Comparison of ENCODE assay signal across 17 cellular contexts in genomic region chr6:64547594-64548268, GRCh38.
A peak's percentile ranks its signal among the peaks of the same experiment; 100 is the strongest.
DNase-seq lines count a peak whose midpoint lies in the region; ATAC-seq, FAIRE-seq and TF ChIP-seq lines count a peak whose summit lies in the region.
"Had no signal": no experiment of that assay in that cellular context is flagged by ENCODE, and none has a peak within 500 bp of the region (broad histone marks: within the 10 kb centered on the region; RNA-seq: fewer than 3 reads in every experiment).

No MANE protein-coding gene starts in this region.

- H3K36me3 Mint-ChIP-seq in osteocyte (ENCODE audit: unreplicated experiment): no peaks in the 10 kb centered on the region
- H3K36me3 Mint-ChIP-seq: CD8-positive, alpha-beta T cell had no signal

- ATAC-seq in GM21723 (IDR thresholded peaks at IDR 0.05; ENCODE audit: unreplicated experiment) (no peak), HG03432 (IDR thresholded peaks at IDR 0.05; ENCODE audit: unreplicated experiment) (no peak), GM21367 (IDR thresholded peaks at IDR 0.05; ENCODE audit: unreplicated experiment) (no peak)
- ATAC-seq: CD8-positive, alpha-beta T cell had no signal

- H3K9me3 Mint-ChIP-seq in osteocyte (ENCODE audit: unreplicated experiment): peaks cover 3% of the 10 kb centered on the region

- H3K4me3 ChIP-seq in kidney (ENCODE audit: low read length in 2 of 2): no peak overlapping the region
- H3K4me3 ChIP-seq: BLaER1 had no signal

- H3K27ac Mint-ChIP-seq in osteocyte (ENCODE audit: unreplicated experiment): no peak overlapping the region
- H3K27ac Mint-ChIP-seq: CD8-positive, alpha-beta T cell; H9 had no signal

- intact Hi-C loops in kidney (cut with DNase I): no loop called here

- no peaks in the 10 kb centered on the region for H3K4me1 ChIP-seq in kidney (ENCODE audit: control insufficient read depth in 1 of 2, insufficient read depth in 1 of 2, low read depth in 1 of 2, low read length in 2 of 2)
- H3K4me1 ChIP-seq: BLaER1 had no signal

- no peaks in the 10 kb centered on the region for H3K36me3 ChIP-seq in kidney (ENCODE audit: control insufficient read depth in 1 of 2, insufficient read depth in 2 of 2, low read length in 2 of 2)
- H3K36me3 ChIP-seq: BLaER1 had no signal

- no peaks in the 10 kb centered on the region for H3K9me3 ChIP-seq in kidney (ENCODE audit: control insufficient read depth in 1 of 2, low read length in 2 of 2)

- TF ChIP-seq CTCF in kidney (IDR thresholded peaks at IDR 0.05; ENCODE audit: borderline replicate concordance, extremely low read depth, insufficient read depth) (no peak), osteocyte (IDR thresholded peaks at IDR 0.05) (no peak)

- no peak overlapping the region for H3K27ac ChIP-seq in kidney (ENCODE audit: low read depth in 2 of 2, low read length in 2 of 2)
- H3K27ac ChIP-seq: BLaER1 had no signal

- no peak for FAIRE-seq in kidney (lab: Jason Lieb, UNC)
- FAIRE-seq: H1, HTR-8/SVneo had no signal

- peaks cover 9% of the 10 kb centered on the region for H3K27me3 Mint-ChIP-seq in osteocyte (ENCODE audit: unreplicated experiment)

- no peak overlapping the region for H3K9ac ChIP-seq in kidney (ENCODE audit: low read length in 2 of 2)
- H3K9ac ChIP-seq: BLaER1 had no signal

- H3K4me1 Mint-ChIP-seq in osteocyte (ENCODE audit: unreplicated experiment): no peaks in the 10 kb centered on the region

- DNase-seq in activated gamma-delta T cell (lab: John Stamatoyannopoulos, UW): peak; percentile 12
- no peak for DNase-seq in activated gamma-delta T cell treated with Interleukin-2 at 50 U/mL for 16 hours
- DNase-seq in kidney: peak; percentile 71
- peak; percentile 83 for DNase-seq in osteocyte (ENCODE audit: extremely low spot score, unreplicated experiment)
- DNase-seq: 8988T; Calu3; CD8-positive, alpha-beta T cell; DMS79 treated with DMSO at 0.1 percent for 48 hours; GF-D8; H9; IMR-90 had no signal

- no peak overlapping the region for H3K4me3 Mint-ChIP-seq in osteocyte (ENCODE audit: unreplicated experiment)
- H3K4me3 Mint-ChIP-seq: CD8-positive, alpha-beta T cell; H9 had no signal
